Comparison of ENCODE assay signal across 8 cellular contexts in genomic region chr7:25383402-25383801, GRCh38.
"Had no signal": no experiment of that assay in that cellular context is flagged by ENCODE, and none has a peak within 500 bp of the region (broad histone marks: within the 10 kb centered on the region; RNA-seq: fewer than 3 reads in every experiment).

No MANE protein-coding gene starts in this region.

- H3K4me3 ChIP-seq: GM23338 had no signal

- ATAC-seq: GM23338, HepG2 had no signal

- DNase-seq: H9, HCEC 1CT, HFFc6, KBM-7 had no signal

- H2AFZ ChIP-seq: GM23338 had no signal

- H3K27ac ChIP-seq: HL-60, KMS-11 had no signal

- H3K4me2 ChIP-seq: GM23338, KMS-11 had no signal
